8 cellular contexts compared by ENCODE assay signal in genomic region chr12:118979763-118980406, GRCh38.
A peak's percentile ranks its signal among the peaks of the same experiment; 100 is the strongest.
DNase-seq lines count a peak whose midpoint lies in the region; ATAC-seq and TF ChIP-seq lines count a peak whose summit lies in the region.

No MANE protein-coding gene starts in this region.

- H2AFZ ChIP-seq in DND-41 (ENCODE audit: low read depth, low read length) = no peak overlapping the region

- no peak for ATAC-seq in DND-41 (ENCODE audit: insufficient read depth, low read depth)
- peak; percentile 49 for ATAC-seq in HG02610 (IDR thresholded peaks at IDR 0.05; ENCODE audit: unreplicated experiment)
- no peak for ATAC-seq in HG02623 (IDR thresholded peaks at IDR 0.05; ENCODE audit: unreplicated experiment)

- no peaks in the 10 kb centered on the region for H4K20me1 ChIP-seq in DND-41 (ENCODE audit: insufficient read depth, low read length)

- no peak overlapping the region for H3K9ac ChIP-seq in DND-41 (ENCODE audit: low read depth, low read length)

- H3K9me3 ChIP-seq in DND-41 (ENCODE audit: insufficient read depth, low read length, severe bottlenecking) (no peaks in the 10 kb centered on the region), iPS DF 6.9 (ENCODE audit: control insufficient read depth, insufficient read depth, low read length) (no peaks in the 10 kb centered on the region)

- no peak overlapping the region for H3K27ac ChIP-seq in DND-41 (ENCODE audit: low read length)
- no peak overlapping the region for H3K27ac ChIP-seq in iPS DF 6.9 (ENCODE audit: low read length)

- no peaks in the 10 kb centered on the region for H3K27me3 ChIP-seq in DND-41 (ENCODE audit: insufficient read depth, low read length, poor library complexity)
- H3K27me3 ChIP-seq in iPS DF 6.9 (ENCODE audit: control insufficient read depth, insufficient read depth, low read length) = peaks cover 4% of the 10 kb centered on the region; the same call in 1 of the 2 replicates

- H3K79me2 ChIP-seq in DND-41 (ENCODE audit: insufficient read depth, low read length) = no peaks in the 10 kb centered on the region

- no peak overlapping the region for H3K4me2 ChIP-seq in DND-41 (ENCODE audit: insufficient read depth, low read length)

- H3K36me3 ChIP-seq in DND-41 (ENCODE audit: insufficient read depth, low read length) (no peaks in the 10 kb centered on the region), iPS DF 6.9 (ENCODE audit: control insufficient read depth, insufficient read depth, low read length) (no peaks in the 10 kb centered on the region)

- H3K4me1 ChIP-seq in DND-41 (ENCODE audit: insufficient read depth, low read length) (no peaks in the 10 kb centered on the region), iPS DF 6.9 (ENCODE audit: control insufficient read depth, insufficient read depth, low read length) (no peaks in the 10 kb centered on the region)

- WGBS in iPS DF 6.9 (ENCODE audit: insufficient coverage, insufficient read length) = no CpG with 5 or more reads among the region's 17 CpGs

- peak; percentile 72 for TF ChIP-seq CTCF in DND-41 (IDR thresholded peaks at IDR 0.05; ENCODE audit: borderline replicate concordance, extremely low read depth, low read length, poor library complexity, severe bottlenecking)

- H3K4me3 ChIP-seq in DND-41 (ENCODE audit: low read depth in 1 of 2, low read length in 2 of 2) (no peak overlapping the region), iPS DF 6.9 (ENCODE audit: low read length) (peak overlapping the region; percentile 57; the same call in 1 of the 2 replicates)

- DNase-seq in DND-41 (peak; percentile 28), NCI-H2227 treated with DMSO at 0.1 percent for 48 hours (lab: John Stamatoyannopoulos, UW) (peak; percentile 92), amygdala (lab: John Stamatoyannopoulos, UW) (peak in 38 of 56 donors; percentile 2 to 63 (median 24)), iPS DF 6.9 (ENCODE audit: low read depth, low spot score) (peak; percentile 92), SKM-1 treated with dmso at 0.1 percent for 144 hours (lab: John Stamatoyannopoulos, UW; ENCODE audit: unreplicated experiment) (no peak)
- peak in 2 of 3 donors; percentile 2 for DNase-seq in stimulated activated CD4-positive, alpha-beta T cell treated with anti-CD3 and anti-CD28 coated beads, TNF-alpha, amount 100 ng/mL, for 48 hours (ENCODE audit: low read depth in 3 of 3)
